Comparison of ENCODE assay signal across 30 cellular contexts in the genomic region with DNA sequence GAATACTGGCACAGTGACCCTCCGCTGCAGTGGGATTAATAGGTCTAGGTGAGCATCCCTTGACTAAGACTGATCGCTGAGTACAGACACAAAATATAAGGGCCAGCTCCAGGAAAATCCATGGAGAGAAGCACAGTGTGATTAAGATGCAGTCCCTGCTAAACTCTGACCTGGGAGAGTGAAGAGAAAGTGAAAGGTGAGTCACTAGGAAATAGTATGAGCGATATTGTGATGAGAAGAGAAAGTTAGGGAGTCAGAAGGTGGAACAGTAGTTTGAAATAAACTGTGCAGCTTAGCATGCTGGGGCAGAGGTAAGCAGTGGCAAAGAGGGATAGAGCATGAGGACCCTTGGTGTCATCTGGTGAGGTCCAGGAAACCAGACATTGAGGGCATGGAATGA.
"Had no signal": no experiment of that assay in that cellular context is flagged by ENCODE, and none has a peak within 500 bp of the region (broad histone marks: within the 10 kb centered on the region; RNA-seq: fewer than 3 reads in every experiment).

No MANE protein-coding gene starts in this region.

- H3K4me3 Mint-ChIP-seq: activated CD4-positive, alpha-beta memory T cell treated with anti-CD3 and anti-CD28 coated beads, Interleukin-2, amount 10 ng/mL, durations not matched to agents 7 days and 5 days; activated CD4-positive, alpha-beta T cell treated with anti-CD3 and anti-CD28 coated beads, Interleukin-2, amount 10 ng/mL, durations not matched to agents 24 days and 14 days; activated CD8-positive, alpha-beta memory T cell treated with anti-CD3 and anti-CD28 coated beads, Interleukin-2, amount 10 ng/mL, durations not matched to agents 7 days and 5 days; activated naive CD4-positive, alpha-beta T cell treated with anti-CD3 and anti-CD28 coated beads for 36 hours; mesothelial cell of epicardium; naive B cell; stimulated activated naive B cell treated with anti-CD40 and anti-IgM and Interleukin-4, amounts not matched to agents 10 μg/mL and 1 μg/mL and 100 μg/mL, for 72 hours; T-helper 1 cell treated with Interleukin-12 subunit alpha and Interleukin-12 subunit beta and Interleukin-4 antibody, amounts not matched to agents 30 μg/mL and 1 μg/mL, for 36 hours had no signal

- H3K4me2 ChIP-seq: hepatocyte, smooth muscle cell had no signal

- H3K27ac ChIP-seq: epithelial cell of prostate, gastrocnemius medialis, hepatocyte, pancreas, psoas muscle, sigmoid colon, tibial nerve, VCaP had no signal

- FAIRE-seq: colon, pancreas, TTC549 had no signal

- H3K4me1 ChIP-seq: gastrocnemius medialis, pancreas, psoas muscle, sigmoid colon, tibial nerve had no signal

- H3K27me3 ChIP-seq: gastrocnemius medialis, hepatocyte, pancreas, sigmoid colon, tibial nerve had no signal

- H3K9me3 ChIP-seq: gastrocnemius medialis, pancreas, psoas muscle, sigmoid colon, tibial nerve had no signal

- H3K4me1 Mint-ChIP-seq: activated CD4-positive, alpha-beta memory T cell treated with anti-CD3 and anti-CD28 coated beads, Interleukin-2, amount 10 ng/mL, durations not matched to agents 7 days and 5 days had no signal

- H2AFZ ChIP-seq: hepatocyte had no signal

- H3K4me3 ChIP-seq: gastrocnemius medialis, hepatocyte, pancreas, psoas muscle, sigmoid colon, smooth muscle cell, tibial nerve had no signal

- H3K27ac Mint-ChIP-seq: activated CD4-positive, alpha-beta memory T cell treated with anti-CD3 and anti-CD28 coated beads, Interleukin-2, amount 10 ng/mL, durations not matched to agents 7 days and 5 days; activated CD4-positive, alpha-beta T cell treated with anti-CD3 and anti-CD28 coated beads, Interleukin-2, amount 10 ng/mL, durations not matched to agents 24 days and 14 days; activated CD8-positive, alpha-beta memory T cell treated with anti-CD3 and anti-CD28 coated beads, Interleukin-2, amount 10 ng/mL, durations not matched to agents 7 days and 5 days; activated naive CD4-positive, alpha-beta T cell treated with anti-CD3 and anti-CD28 coated beads for 36 hours; mesothelial cell of epicardium; naive B cell; stimulated activated naive B cell treated with anti-CD40 and anti-IgM and Interleukin-4, amounts not matched to agents 10 μg/mL and 1 μg/mL and 100 μg/mL, for 72 hours; T-helper 1 cell treated with Interleukin-12 subunit alpha and Interleukin-12 subunit beta and Interleukin-4 antibody, amounts not matched to agents 30 μg/mL and 1 μg/mL, for 36 hours had no signal

- DNase-seq: activated CD4-positive, alpha-beta memory T cell treated with anti-CD3 and anti-CD28 coated beads, Interleukin-2, amount 10 ng/mL, durations not matched to agents 7 days and 5 days; activated CD4-positive, alpha-beta T cell treated with anti-CD3 and anti-CD28 coated beads, Interleukin-2, amount 10 ng/mL, durations not matched to agents 24 days and 14 days; activated CD8-positive, alpha-beta memory T cell treated with anti-CD3 and anti-CD28 coated beads, Interleukin-2, amount 10 ng/mL, durations not matched to agents 7 days and 5 days; activated effector memory CD4-positive, alpha-beta T cell treated with anti-CD3 and anti-CD28 coated beads, Interleukin-2, amount 50 U/mL, for 16 hours; activated naive CD4-positive, alpha-beta T cell treated with anti-CD3 and anti-CD28 coated beads for 36 hours; dermis blood vessel endothelial cell; effector CD4-positive, alpha-beta T cell; gastrocnemius medialis; glutamatergic neuron; islet precursor cell; left colon; naive B cell; pancreas; psoas muscle; sigmoid colon; stimulated activated CD4-positive, alpha-beta T cell treated with anti-CD3 and anti-CD28 coated beads, Interleukin-1b, Interleukin-23, amount 100 ng/mL, for 48 hours; stimulated activated CD4-positive, alpha-beta T cell treated with anti-CD3 and anti-CD28 coated beads, Interleukin-4, amount 100 ng/mL, for 4 hours; stimulated activated CD8-positive, alpha-beta memory T cell treated with anti-CD3 and anti-CD28 coated beads, Interleukin-4, amount 100 ng/mL, for 48 hours; stimulated activated naive B cell treated with anti-CD40 and anti-IgM and Interleukin-4, amounts not matched to agents 10 μg/mL and 1 μg/mL and 100 μg/mL, for 72 hours; SW 1271; T-helper 9 cell had no signal

- H3K36me3 ChIP-seq: gastrocnemius medialis, pancreas, sigmoid colon, tibial nerve had no signal

- ATAC-seq: activated CD8-positive, alpha-beta memory T cell treated with anti-CD3 and anti-CD28 coated beads, Interleukin-2, amount 10 ng/mL, durations not matched to agents 7 days and 5 days; gastrocnemius medialis; left colon; pancreas; psoas muscle; stimulated activated naive B cell treated with anti-CD40 and anti-IgM and Interleukin-4, amounts not matched to agents 10 μg/mL and 1 μg/mL and 100 μg/mL, for 72 hours had no signal

- H3K27me3 Mint-ChIP-seq: activated CD8-positive, alpha-beta memory T cell treated with anti-CD3 and anti-CD28 coated beads, Interleukin-2, amount 10 ng/mL, durations not matched to agents 7 days and 5 days; stimulated activated naive B cell treated with anti-CD40 and anti-IgM and Interleukin-4, amounts not matched to agents 10 μg/mL and 1 μg/mL and 100 μg/mL, for 72 hours had no signal

- H3K36me3 Mint-ChIP-seq: activated CD8-positive, alpha-beta memory T cell treated with anti-CD3 and anti-CD28 coated beads, Interleukin-2, amount 10 ng/mL, durations not matched to agents 7 days and 5 days; mesothelial cell of epicardium; naive B cell; stimulated activated naive B cell treated with anti-CD40 and anti-IgM and Interleukin-4, amounts not matched to agents 10 μg/mL and 1 μg/mL and 100 μg/mL, for 72 hours had no signal

- H3K79me2 ChIP-seq: hepatocyte had no signal

- H3K9me3 Mint-ChIP-seq: activated CD4-positive, alpha-beta memory T cell treated with anti-CD3 and anti-CD28 coated beads, Interleukin-2, amount 10 ng/mL, durations not matched to agents 7 days and 5 days; activated CD4-positive, alpha-beta T cell treated with anti-CD3 and anti-CD28 coated beads, Interleukin-2, amount 10 ng/mL, durations not matched to agents 24 days and 14 days; activated naive CD4-positive, alpha-beta T cell treated with anti-CD3 and anti-CD28 coated beads for 36 hours; mesothelial cell of epicardium; T-helper 1 cell treated with Interleukin-12 subunit alpha and Interleukin-12 subunit beta and Interleukin-4 antibody, amounts not matched to agents 30 μg/mL and 1 μg/mL, for 36 hours had no signal
